8 cellular contexts compared by ENCODE assay signal in genomic region chr1:23555225-23555801, GRCh38. TPM values are rescaled to one million over a fixed set of nuclear protein-coding genes. Genes with fewer than 3 reads are reported as not detected.
DNase-seq lines count a peak whose midpoint lies in the region; ATAC-seq and TF ChIP-seq lines count a peak whose summit lies in the region.

No MANE protein-coding gene starts in this region.

- peak overlapping the region; percentile 62 for H3K27ac ChIP-seq in mammary epithelial cell (ENCODE audit: insufficient read depth, low read depth, low read length)
- H3K27ac ChIP-seq in mesenchymal stem cell (ENCODE audit: low read length, poor library complexity, severe bottlenecking) = peak overlapping the region; percentile 51

- H4K91ac ChIP-seq in mesenchymal stem cell (ENCODE audit: low read length) = peak overlapping the region; percentile 72

- WGBS in mammary epithelial cell (ENCODE audit: low coverage, missing lambda C conversion rate) = 14% methylated on average over 12 of the region's 18 CpGs
- WGBS in mesenchymal stem cell = 5% methylated on average over 18 of the region's 18 CpGs

- no peak for TF ChIP-seq POLR2A in erythroblast (IDR thresholded peaks at IDR 0.05; ENCODE audit: low read length)

- peak overlapping the region in 1 of 2 experiments; percentile 63 for H3K14ac ChIP-seq in mesenchymal stem cell (ENCODE audit: low read length in 2 of 2)

- H3K4me2 ChIP-seq in mammary epithelial cell (ENCODE audit: insufficient read depth, low read depth, low read length) (peak overlapping the region; percentile 74), mesenchymal stem cell (ENCODE audit: low read length, poor library complexity, severe bottlenecking) (peak overlapping the region; percentile 83)

- H2BK12ac ChIP-seq in mesenchymal stem cell (ENCODE audit: low read length in 2 of 2) = peak overlapping the region in 1 of 2 experiments; percentile 65

- peaks cover 3% of the 10 kb centered on the region for H3K79me1 ChIP-seq in mesenchymal stem cell (replicated peaks; ENCODE audit: low read length, poor library complexity, severe bottlenecking)

- H3K23ac ChIP-seq in mesenchymal stem cell (ENCODE audit: low read length in 2 of 2) = no peak overlapping the region

- H2AFZ ChIP-seq in mammary epithelial cell (ENCODE audit: low read depth, low read length) = peak overlapping the region; percentile 56
- no peak overlapping the region for H2AFZ ChIP-seq in mesenchymal stem cell (ENCODE audit: low read depth, low read length)

- TF ChIP-seq CTCF in GM06990 (IDR thresholded peaks at IDR 0.05; ENCODE audit: insufficient read depth, low read length, poor library complexity, severe bottlenecking) = no peak
- TF ChIP-seq CTCF in mammary epithelial cell (conservative IDR thresholded peaks at IDR 0.05 in 1 of 2, IDR thresholded peaks at IDR 0.05 in 1 of 2; ENCODE audit: extremely low read depth in 1 of 2, insufficient read depth in 1 of 2, low read depth in 1 of 2, low read length in 2 of 2) = no peak

- H3K4me3 ChIP-seq in GM06990 (replicated peaks; ENCODE audit: low read depth, low read length) (peak overlapping the region; percentile 57), mammary epithelial cell (replicated peaks in 1 of 3; ENCODE audit: insufficient read depth in 1 of 3, low read depth in 2 of 3, low read length in 3 of 3) (peak overlapping the region; percentile 3 to 41 (median 21)), mesenchymal stem cell (ENCODE audit: insufficient read depth in 1 of 2, low read depth in 1 of 2, low read length in 2 of 2) (peak overlapping the region; percentile 47 to 84)

- H3K4me1 ChIP-seq in mammary epithelial cell (ENCODE audit: insufficient read depth, low read length) (peaks cover 47% of the 10 kb centered on the region), mesenchymal stem cell (ENCODE audit: control insufficient read depth, insufficient read depth, low read depth, low read length) (peaks cover 31% of the 10 kb centered on the region)

- H4K20me1 ChIP-seq in mammary epithelial cell (ENCODE audit: insufficient read depth, low read length) = no peaks in the 10 kb centered on the region

- peak overlapping the region; percentile 85 to 90 for H3K18ac ChIP-seq in mesenchymal stem cell (ENCODE audit: low read depth in 1 of 2, low read length in 2 of 2)

- intact Hi-C loops in mammary epithelial cell (cut with micrococcal nuclease) (loop anchor here (1.0 kb wide), 1 partner anchor 38 kb away; no protein-coding TSS in a partner anchor), sciatic nerve (cut with DNase I) (no loop called here)

- ATAC-seq in GM21737 (IDR thresholded peaks at IDR 0.05; ENCODE audit: unreplicated experiment) (no peak), sciatic nerve (no peak)

- peak overlapping the region; percentile 40 for H2AK5ac ChIP-seq in mesenchymal stem cell (ENCODE audit: low read length, severe bottlenecking)

- peak overlapping the region; percentile 32 for H2BK15ac ChIP-seq in mesenchymal stem cell (ENCODE audit: low read depth, poor library complexity, severe bottlenecking)

- peak overlapping the region; percentile 74 for H2BK120ac ChIP-seq in mesenchymal stem cell (ENCODE audit: low read depth, low read length)

- peak overlapping the region; percentile 54 for H3K9ac ChIP-seq in mammary epithelial cell (ENCODE audit: insufficient read depth, low read length)
- H3K9ac ChIP-seq in mesenchymal stem cell (ENCODE audit: low read length) = peak overlapping the region; percentile 97

- H3K9me3 ChIP-seq in mammary epithelial cell (replicated peaks; ENCODE audit: insufficient read depth, low read length) = no peaks in the 10 kb centered on the region
- no peaks in the 10 kb centered on the region for H3K9me3 ChIP-seq in mesenchymal stem cell (ENCODE audit: control insufficient read depth, low read length)

- in situ Hi-C loops in mammary epithelial cell (cut with MboI; ENCODE audit: low sequenced_read_pairs in 2 of 2) = no loop called here

- H3K79me2 ChIP-seq in mammary epithelial cell (ENCODE audit: insufficient read depth, low read length) = peaks cover 12% of the 10 kb centered on the region

- H2BK5ac ChIP-seq in mesenchymal stem cell (ENCODE audit: low read depth, low read length, poor library complexity, severe bottlenecking) = no peak overlapping the region

- dilution Hi-C loops in mammary epithelial cell (cut with HindIII; ENCODE audit: low sequenced_read_pairs) = no loop called here

- BruUV-seq in mammary epithelial cell (replicated peaks; lab: Mats Ljungman, UMichigan) = TSS peak; percentile 75

- DNase-seq in GM06990 (ENCODE audit: extremely low read depth, insufficient read length) (no peak), NCI-H1092 treated with DMSO at 0.1 percent for 48 hours (lab: John Stamatoyannopoulos, UW) (peak; percentile 82), mammary epithelial cell (no peak), mesenchymal stem cell (peak; percentile 87), erythroblast (lab: John Stamatoyannopoulos, UW) (no peak), sciatic nerve (ENCODE audit: low spot score) (no peak)
- no peak for DNase-seq in stimulated activated CD4-positive, alpha-beta T cell treated with anti-CD3 and anti-CD28 coated beads, Interleukin-2, amount 100 ng/mL, for 48 hours

- CTCF ChIA-PET in mammary epithelial cell (lab: Charles Lee; ENCODE audit: low non-redundant PET) = interaction anchor here (0.5 to 1.0 kb wide), 4 partner anchors 11 to 80 kb away, joined by 3 to 9 read pairs (median 4); no protein-coding TSS in a partner anchor

- no peak overlapping the region for H4K8ac ChIP-seq in mesenchymal stem cell (ENCODE audit: low read length)

- H3K27me3 ChIP-seq in GM06990 (replicated peaks; ENCODE audit: control insufficient read depth, insufficient read depth, low read length) (no peaks in the 10 kb centered on the region), mammary epithelial cell (ENCODE audit: insufficient read depth, low read length) (no peaks in the 10 kb centered on the region), mesenchymal stem cell (ENCODE audit: control insufficient read depth in 1 of 2, insufficient read depth in 1 of 2, low read length in 2 of 2) (peaks cover 0 to 29% of the 10 kb centered on the region in 2 experiments)

- H3K36me3 ChIP-seq in GM06990 (ENCODE audit: control insufficient read depth, insufficient read depth, low read length) = no peaks in the 10 kb centered on the region
- no peaks in the 10 kb centered on the region for H3K36me3 ChIP-seq in mammary epithelial cell (ENCODE audit: insufficient read depth, low read length)
- H3K36me3 ChIP-seq in mesenchymal stem cell (ENCODE audit: control insufficient read depth in 1 of 2, insufficient read depth in 2 of 2, low read depth in 1 of 2, low read length in 2 of 2) = no peaks in the 10 kb centered on the region

- peak overlapping the region in 1 of 2 experiments; percentile 90 for H3K4ac ChIP-seq in mesenchymal stem cell (ENCODE audit: low read depth in 1 of 2, low read length in 2 of 2)

RNA-seq across cellular contexts. Expression of gene ID3, which starts 4.0 kb away (rescaled TPM):
- total RNA-seq in mammary epithelial cell (10 to 100 TPM; 53.6 to 53.8 TPM), sciatic nerve (289 TPM)
- 31.7 TPM for polyA plus RNA-seq in mammary epithelial cell
- polyA minus RNA-seq in mammary epithelial cell = 22.4 TPM
- polyA plus RNA-seq in mesenchymal stem cell (2013, experiment 1 of 2) = 497 TPM
- polyA plus RNA-seq in mesenchymal stem cell (2013, experiment 2 of 2) = 504 TPM

RNA-seq across cellular contexts. Expression of gene E2F2, which starts 24.3 kb away (rescaled TPM):
- total RNA-seq in mammary epithelial cell (1 to 10 TPM in 1 of 2 donors, under 1 TPM in 1; 0.17 to 2.2 TPM), sciatic nerve (2.1 TPM)
- 0.44 TPM for polyA plus RNA-seq in mammary epithelial cell
- 3.1 TPM for polyA minus RNA-seq in mammary epithelial cell
- 0.59 TPM for polyA plus RNA-seq in mesenchymal stem cell (2013, experiment 1 of 2)
- polyA plus RNA-seq in mesenchymal stem cell (2013, experiment 2 of 2) = 0.44 TPM

Comparison
In these comparisons a context has a peak if more than half of its experiments do, and no peak if none do; other contexts are left out.
1. DNase-seq: peak in NCI-H1092 treated with DMSO at 0.1 percent for 48 hours (single experiment) and mesenchymal stem cell (single experiment); none in GM06990 (single experiment), mammary epithelial cell (single experiment), erythroblast (0 of 2), stimulated activated CD4-positive, alpha-beta T cell treated with anti-CD3 and anti-CD28 coated beads, Interleukin-2, amount 100 ng/mL, for 48 hours (0 of 2) and sciatic nerve (single experiment).
2. Peak in every context shown above with its lines, with median percentiles within 50 percentile points of each other: H3K4me3 ChIP-seq.